In genomic region chr2:69164379-69164778, GRCh38 we compare ENCODE assay signal across 11 cellular contexts.
DNase-seq lines count a peak whose midpoint lies in the region; ATAC-seq, FAIRE-seq and TF ChIP-seq lines count a peak whose summit lies in the region.
"Had no signal": no experiment of that assay in that cellular context is flagged by ENCODE, and none has a peak within 500 bp of the region (broad histone marks: within the 10 kb centered on the region; RNA-seq: fewer than 3 reads in every experiment).

No MANE protein-coding gene starts in this region.

- TF ChIP-seq POLR2A in stomach (IDR thresholded peaks at IDR 0.05), result no peak

- H4K20me1 ChIP-seq in GM23248 (ENCODE audit: insufficient read depth), result no peaks in the 10 kb centered on the region

- ATAC-seq in WTC11 (no peak), GM18861 (IDR thresholded peaks at IDR 0.05; ENCODE audit: unreplicated experiment) (no peak), HG03135 (IDR thresholded peaks at IDR 0.05; ENCODE audit: unreplicated experiment) (no peak)

- no peak overlapping the region for H3K4me3 Mint-ChIP-seq in WTC11
- H3K4me3 Mint-ChIP-seq: activated CD4-positive, alpha-beta memory T cell treated with anti-CD3 and anti-CD28 coated beads for 36 hours had no signal

- no peaks in the 10 kb centered on the region for H3K27me3 Mint-ChIP-seq in WTC11 (ENCODE audit: low read depth)
- H3K27me3 Mint-ChIP-seq: progenitor cell of endocrine pancreas had no signal

- no peak overlapping the region for H3K4me3 ChIP-seq in GM23248
- H3K4me3 ChIP-seq in cardiac fibroblast (replicated peaks in 1 of 2; ENCODE audit: low read depth in 2 of 2, low read length in 2 of 2), result no peak overlapping the region
- H3K4me3 ChIP-seq in stomach, result no peak overlapping the region

- no peak for TF ChIP-seq EP300 in stomach (IDR thresholded peaks at IDR 0.05)

- no peak overlapping the region for H3K27ac Mint-ChIP-seq in WTC11
- H3K27ac Mint-ChIP-seq: activated CD4-positive, alpha-beta memory T cell treated with anti-CD3 and anti-CD28 coated beads for 36 hours; progenitor cell of endocrine pancreas had no signal

- no peak for FAIRE-seq in HTR-8/SVneo (lab: Jason Lieb, UNC)

- peaks cover 52% of the 10 kb centered on the region for H3F3A ChIP-seq in GM23248 (ENCODE audit: insufficient read depth)

- peak overlapping the region; percentile 67 for H3K9ac ChIP-seq in GM23248

- intact Hi-C loops in stomach (cut with DNase I; ENCODE audit: low total_unique reads), result no loop called here

- H3K9me3 ChIP-seq in GM23248 (ENCODE audit: low read depth) (no peaks in the 10 kb centered on the region), stomach (no peaks in the 10 kb centered on the region)

- H3K36me3 Mint-ChIP-seq in WTC11, result peaks cover 7% of the 10 kb centered on the region
- H3K36me3 Mint-ChIP-seq: activated CD4-positive, alpha-beta memory T cell treated with anti-CD3 and anti-CD28 coated beads for 36 hours had no signal

- H3K4me2 ChIP-seq in GM23248 (ENCODE audit: unreplicated experiment), result peak overlapping the region; percentile 29

- in situ Hi-C loops in GM23248 (cut with MboI), result no loop called here

- peaks cover 57% of the 10 kb centered on the region for H3K4me1 ChIP-seq in GM23248 (ENCODE audit: insufficient read depth)
- peaks cover 0 to 33% (median 15%) of the 10 kb centered on the region in 4 donors for H3K4me1 ChIP-seq in stomach

- H3K79me2 ChIP-seq in GM23248 (ENCODE audit: insufficient read depth), result no peaks in the 10 kb centered on the region; the same call in 1 of the 2 replicates

- CTCF ChIA-PET in WTC11 (lab: Charles Lee), result interaction anchor here (1.2 kb wide), 1 partner anchor 142 kb away, joined by 6 read pairs; no protein-coding TSS in a partner anchor

- no peak overlapping the region for H2AFZ ChIP-seq in GM23248

- peaks cover 8% of the 10 kb centered on the region for H3K9me3 Mint-ChIP-seq in WTC11
- H3K9me3 Mint-ChIP-seq: activated CD4-positive, alpha-beta memory T cell treated with anti-CD3 and anti-CD28 coated beads for 36 hours had no signal

- H3K9me2 ChIP-seq in GM23248 (ENCODE audit: insufficient read depth), result no peaks in the 10 kb centered on the region

- WGBS in GM23248 (ENCODE audit: low coverage in 1 of 2, low lambda C conversion rate in 2 of 2, missing lambda C conversion rate in 2 of 2), 2 experiments, result 0 to 5% methylated on average over 3 of the region's 3 CpGs
- WGBS in stomach, 5 donors, result 62 to 80% (median 67%) methylated on average over 3 of the region's 3 CpGs

- peaks cover 30% of the 10 kb centered on the region for H3K4me1 Mint-ChIP-seq in WTC11

- POLR2A ChIA-PET in WTC11 (lab: Charles Lee), result interaction anchor here (0.8 kb wide), 1 partner anchor 13 kb away, joined by 3 read pairs; no protein-coding TSS in a partner anchor

- DNase-seq in GM23248, result peak; percentile 91
- peak; percentile 82 to 83 for DNase-seq in cardiac fibroblast (ENCODE audit: low read depth in 2 of 2)
- peak; percentile 94 for DNase-seq in iris pigment epithelial cell (ENCODE audit: low read depth)
- DNase-seq in stomach, result no peak
- no peak for DNase-seq in WTC11 (ENCODE audit: low spot score)
- no peak for DNase-seq in HTR-8/SVneo (ENCODE audit: insufficient read length, low spot score)
- DNase-seq: activated CD4-positive, alpha-beta memory T cell treated with anti-CD3 and anti-CD28 coated beads for 36 hours; NCI-H187 treated with DMSO at 0.1 percent for 48 hours had no signal

- no peaks in the 10 kb centered on the region for H3K27me3 ChIP-seq in GM23248 (replicated peaks; ENCODE audit: insufficient read depth)
- H3K27me3 ChIP-seq in stomach, result no peaks in the 10 kb centered on the region

- H3K36me3 ChIP-seq in GM23248 (ENCODE audit: low read depth) (peaks cover 14% of the 10 kb centered on the region; the same call in 1 of the 2 replicates), stomach (no peaks in the 10 kb centered on the region)

- H3K27ac ChIP-seq in GM23248 (peak overlapping the region; percentile 89), stomach (peak overlapping the region; percentile 32 to 70 (median 55))

- TF ChIP-seq CTCF in cardiac fibroblast (IDR thresholded peaks at IDR 0.05; ENCODE audit: low read depth, low read length), result no peak
- TF ChIP-seq CTCF in stomach (IDR thresholded peaks at IDR 0.05), result no peak
- TF ChIP-seq CTCF in WTC11 (IDR thresholded peaks at IDR 0.05), result no peak

TF ChIP-seq in WTC11, 78 proteins besides CTCF, POLR2A, EP300 and RAD21 (continues in another document):
- no peak for TF ChIP-seq HMGXB4 (CRISPR knock-in tag; IDR thresholded peaks at IDR 0.05)
- TF ChIP-seq NR2C2 (CRISPR knock-in tag; IDR thresholded peaks at IDR 0.05), result no peak
- no peak for TF ChIP-seq RELA (CRISPR knock-in tag; IDR thresholded peaks at IDR 0.05; ENCODE audit: borderline replicate concordance)
- no peak for TF ChIP-seq GRHL2 (CRISPR knock-in tag; IDR thresholded peaks at IDR 0.05; ENCODE audit: insufficient replicate concordance, severe bottlenecking)
- TF ChIP-seq, protein P1, sequence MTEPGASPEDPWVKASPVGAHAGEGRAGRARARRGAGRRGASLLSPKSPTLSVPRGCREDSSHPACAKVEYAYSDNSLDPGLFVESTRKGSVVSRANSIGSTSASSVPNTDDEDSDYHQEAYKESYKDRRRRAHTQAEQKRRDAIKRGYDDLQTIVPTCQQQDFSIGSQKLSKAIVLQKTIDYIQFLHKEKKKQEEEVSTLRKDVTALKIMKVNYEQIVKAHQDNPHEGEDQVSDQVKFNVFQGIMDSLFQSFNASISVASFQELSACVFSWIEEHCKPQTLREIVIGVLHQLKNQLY (CRISPR knock-in tag; IDR thresholded peaks at IDR 0.05), result no peak
- no peak for TF ChIP-seq ZNF416 (CRISPR knock-in tag; IDR thresholded peaks at IDR 0.05)
- no peak for TF ChIP-seq MYBL2 (CRISPR knock-in tag; IDR thresholded peaks at IDR 0.05)
- no peak for TF ChIP-seq ZNF138 (CRISPR knock-in tag; conservative IDR thresholded peaks at IDR 0.05)
- TF ChIP-seq ATF6 (CRISPR knock-in tag; IDR thresholded peaks at IDR 0.05), result no peak
- TF ChIP-seq ERG (CRISPR knock-in tag; IDR thresholded peaks at IDR 0.05), result no peak
- no peak for TF ChIP-seq ZNF219 (CRISPR knock-in tag; IDR thresholded peaks at IDR 0.05; ENCODE audit: borderline replicate concordance)
- no peak for TF ChIP-seq ZBTB21 (CRISPR knock-in tag; IDR thresholded peaks at IDR 0.05; ENCODE audit: borderline replicate concordance)
- TF ChIP-seq FOXP1 (CRISPR knock-in tag; IDR thresholded peaks at IDR 0.05; ENCODE audit: borderline replicate concordance), result no peak
- TF ChIP-seq, protein P2, sequence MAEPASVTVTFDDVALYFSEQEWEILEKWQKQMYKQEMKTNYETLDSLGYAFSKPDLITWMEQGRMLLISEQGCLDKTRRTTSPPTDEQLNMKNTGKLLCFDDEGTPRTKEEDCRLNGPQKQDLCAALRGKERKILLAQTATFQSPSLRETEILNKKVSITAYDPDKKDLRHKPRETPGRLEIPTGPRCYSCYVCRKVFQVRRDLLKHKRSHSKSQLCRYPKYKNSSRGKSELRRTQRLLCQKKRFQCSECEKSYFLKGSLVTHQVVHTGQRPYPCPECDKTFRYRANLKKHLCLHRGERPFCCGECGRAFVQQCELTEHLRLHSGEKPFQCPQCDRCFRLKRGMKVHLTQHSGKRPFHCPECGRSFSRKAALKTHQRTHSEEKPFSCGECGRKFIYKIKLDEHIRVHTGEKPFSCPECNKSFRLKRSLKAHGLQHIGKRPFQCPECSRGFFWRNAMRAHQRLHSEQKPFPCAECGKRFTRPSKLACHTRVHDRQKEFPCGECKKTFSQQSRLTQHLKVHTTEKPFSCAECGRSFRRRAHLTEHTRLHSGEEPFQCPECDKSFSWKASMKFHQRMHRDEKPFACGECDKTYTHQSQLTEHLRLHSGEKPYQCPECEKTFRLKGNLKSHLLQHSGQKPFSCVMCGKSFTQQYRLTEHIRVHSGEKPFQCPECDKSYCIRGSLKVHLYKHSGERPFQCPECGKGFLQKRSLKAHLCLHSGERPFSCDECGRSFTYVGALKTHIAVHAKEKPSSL (CRISPR knock-in tag; conservative IDR thresholded peaks at IDR 0.05), result no peak

Comparison
In these comparisons a context has a peak if more than half of its experiments do, and no peak if none do; other contexts are left out.
1. DNase-seq: peak in GM23248 (single experiment), cardiac fibroblast (2 of 2) and iris pigment epithelial cell (single experiment); none in stomach (single experiment), WTC11 (single experiment) and HTR-8/SVneo (single experiment).